Comparison of ENCODE assay signal across 1 cellular context in genomic region chr6:17962436-17963031, GRCh38.
A peak's percentile ranks its signal among the peaks of the same experiment; 100 is the strongest.
TF ChIP-seq lines count a peak whose summit lies in the region.

No MANE protein-coding gene starts in this region.

TF ChIP-seq in K562, 482 proteins besides CTCF, POLR2A, EP300 and RAD21 (continued from another document and continues in another):
- TF ChIP-seq MYBL2 (IDR thresholded peaks at IDR 0.05; ENCODE audit: low read depth) = no peak; the same call in 1 of the 2 replicates
- no peak for TF ChIP-seq MYBL2 (CRISPR knock-in tag; IDR thresholded peaks at IDR 0.05; ENCODE audit: borderline replicate concordance)
- TF ChIP-seq MBD1 (CRISPR knock-in tag; IDR thresholded peaks at IDR 0.05) = no peak
- TF ChIP-seq ZFP1 (CRISPR knock-in tag; IDR thresholded peaks at IDR 0.05) = no peak
- TF ChIP-seq USF1 (CRISPR knock-in tag; IDR thresholded peaks at IDR 0.05) = peak; percentile 62; the same call in 1 of the 2 replicates
- no peak for TF ChIP-seq HOXB6 (CRISPR knock-in tag; IDR thresholded peaks at IDR 0.05; ENCODE audit: borderline replicate concordance)
- peak; percentile 75 for TF ChIP-seq BHLHE40 (IDR thresholded peaks at IDR 0.05; ENCODE audit: low read length)
- TF ChIP-seq NCOA4 (IDR thresholded peaks at IDR 0.05; ENCODE audit: partially characterized antibody) = no peak
- peak; percentile 90 for TF ChIP-seq MXI1 (IDR thresholded peaks at IDR 0.05; ENCODE audit: low read depth, low read length)
- TF ChIP-seq CHD2 (IDR thresholded peaks at IDR 0.05; ENCODE audit: low read depth, low read length) = no peak; the same call in 1 of the 2 replicates
- TF ChIP-seq, protein P1, sequence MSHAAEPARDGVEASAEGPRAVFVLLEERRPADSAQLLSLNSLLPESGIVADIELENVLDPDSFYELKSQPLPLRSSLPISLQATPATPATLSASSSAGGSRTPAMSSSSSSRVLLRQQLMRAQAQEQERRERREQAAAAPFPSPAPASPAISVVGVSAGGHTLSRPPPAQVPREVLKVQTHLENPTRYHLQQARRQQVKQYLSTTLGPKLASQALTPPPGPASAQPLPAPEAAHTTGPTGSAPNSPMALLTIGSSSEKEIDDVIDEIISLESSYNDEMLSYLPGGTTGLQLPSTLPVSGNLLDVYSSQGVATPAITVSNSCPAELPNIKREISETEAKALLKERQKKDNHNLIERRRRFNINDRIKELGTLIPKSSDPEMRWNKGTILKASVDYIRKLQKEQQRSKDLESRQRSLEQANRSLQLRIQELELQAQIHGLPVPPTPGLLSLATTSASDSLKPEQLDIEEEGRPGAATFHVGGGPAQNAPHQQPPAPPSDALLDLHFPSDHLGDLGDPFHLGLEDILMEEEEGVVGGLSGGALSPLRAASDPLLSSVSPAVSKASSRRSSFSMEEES (CRISPR knock-in tag; IDR thresholded peaks at IDR 0.05) = no peak
- TF ChIP-seq HNRNPLL (IDR thresholded peaks at IDR 0.05; ENCODE audit: low read depth, low read length, poor library complexity, severe bottlenecking) = no peak
- peak; percentile 97 for TF ChIP-seq ZNF589 (CRISPR knock-in tag; IDR thresholded peaks at IDR 0.05; ENCODE audit: low read depth)
- TF ChIP-seq ZNF263 (CRISPR knock-in tag; IDR thresholded peaks at IDR 0.05; ENCODE audit: borderline replicate concordance) = peak; percentile 34; the same call in 1 of the 2 replicates
- TF ChIP-seq HMBOX1 (IDR thresholded peaks at IDR 0.05) = peak; percentile 78
- TF ChIP-seq, protein P2, sequence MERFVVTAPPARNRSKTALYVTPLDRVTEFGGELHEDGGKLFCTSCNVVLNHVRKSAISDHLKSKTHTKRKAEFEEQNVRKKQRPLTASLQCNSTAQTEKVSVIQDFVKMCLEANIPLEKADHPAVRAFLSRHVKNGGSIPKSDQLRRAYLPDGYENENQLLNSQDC (CRISPR knock-in tag; IDR thresholded peaks at IDR 0.05) = no peak
- TF ChIP-seq, protein P3, sequence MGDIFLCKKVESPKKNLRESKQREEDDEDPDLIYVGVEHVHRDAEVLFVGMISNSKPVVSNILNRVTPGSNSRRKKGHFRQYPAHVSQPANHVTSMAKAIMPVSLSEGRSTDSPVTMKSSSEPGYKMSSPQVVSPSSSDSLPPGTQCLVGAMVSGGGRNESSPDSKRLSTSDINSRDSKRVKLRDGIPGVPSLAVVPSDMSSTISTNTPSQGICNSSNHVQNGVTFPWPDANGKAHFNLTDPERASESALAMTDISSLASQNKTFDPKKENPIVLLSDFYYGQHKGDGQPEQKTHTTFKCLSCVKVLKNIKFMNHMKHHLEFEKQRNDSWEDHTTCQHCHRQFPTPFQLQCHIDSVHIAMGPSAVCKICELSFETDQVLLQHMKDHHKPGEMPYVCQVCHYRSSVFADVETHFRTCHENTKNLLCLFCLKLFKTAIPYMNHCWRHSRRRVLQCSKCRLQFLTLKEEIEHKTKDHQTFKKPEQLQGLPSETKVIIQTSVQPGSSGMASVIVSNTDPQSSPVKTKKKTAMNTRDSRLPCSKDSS (IDR thresholded peaks at IDR 0.05; ENCODE audit: low read depth, partially characterized antibody) = no peak
- TF ChIP-seq ZFX (CRISPR knock-in tag; IDR thresholded peaks at IDR 0.05) = no peak
- peak; percentile 94 for TF ChIP-seq SOX6 (IDR thresholded peaks at IDR 0.05)
- no peak for TF ChIP-seq CREBBP (IDR thresholded peaks at IDR 0.05; ENCODE audit: low read depth, low read length)
- TF ChIP-seq CREB1 (IDR thresholded peaks at IDR 0.05) = peak; percentile 76
- peak; percentile 63; the same call in 1 of the 2 replicates for TF ChIP-seq CREB1 (CRISPR knock-in tag; IDR thresholded peaks at IDR 0.05)
- TF ChIP-seq DNMT1 (IDR thresholded peaks at IDR 0.05) = no peak
- no peak for TF ChIP-seq DLX4 (CRISPR knock-in tag; IDR thresholded peaks at IDR 0.05)
- no peak for TF ChIP-seq PCBP2 (IDR thresholded peaks at IDR 0.05; ENCODE audit: low read depth, low read length, poor library complexity, severe bottlenecking)
- TF ChIP-seq ZNF586 (CRISPR knock-in tag; conservative IDR thresholded peaks at IDR 0.05) = no peak
- TF ChIP-seq BRF1 (IDR thresholded peaks at IDR 0.05; ENCODE audit: borderline replicate concordance, extremely low read depth, insufficient read length) = no peak
- no peak for TF ChIP-seq FOXJ3 (CRISPR knock-in tag; IDR thresholded peaks at IDR 0.05)
- TF ChIP-seq ZKSCAN8 (CRISPR knock-in tag; IDR thresholded peaks at IDR 0.05) = peak; percentile 86
- peak; percentile 98 for TF ChIP-seq DPF2 (IDR thresholded peaks at IDR 0.05)
- TF ChIP-seq YY1 (IDR thresholded peaks at IDR 0.05; ENCODE audit: borderline replicate concordance in 1 of 3, control insufficient read depth in 1 of 3, extremely low read depth in 1 of 3, insufficient read depth in 3 of 3, insufficient read length in 1 of 3, insufficient replicate concordance in 2 of 3, low read depth in 1 of 3, low read length in 2 of 3) = peak in 1 of 3 experiments; percentile 34
- peak; percentile 92 for TF ChIP-seq NFIC (IDR thresholded peaks at IDR 0.05)
- 0 out of 2 replicates have a peak, but pooled peaks have one; percentile 43 for TF ChIP-seq STAT6 (CRISPR knock-in tag; IDR thresholded peaks at IDR 0.05)
- TF ChIP-seq FOXP1 (CRISPR knock-in tag; IDR thresholded peaks at IDR 0.05) = peak; percentile 93
- peak; percentile 77 for TF ChIP-seq EGR1 (conservative IDR thresholded peaks at IDR 0.05)
- TF ChIP-seq MAFF (IDR thresholded peaks at IDR 0.05; ENCODE audit: low read length) = no peak
- TF ChIP-seq, protein P4, sequence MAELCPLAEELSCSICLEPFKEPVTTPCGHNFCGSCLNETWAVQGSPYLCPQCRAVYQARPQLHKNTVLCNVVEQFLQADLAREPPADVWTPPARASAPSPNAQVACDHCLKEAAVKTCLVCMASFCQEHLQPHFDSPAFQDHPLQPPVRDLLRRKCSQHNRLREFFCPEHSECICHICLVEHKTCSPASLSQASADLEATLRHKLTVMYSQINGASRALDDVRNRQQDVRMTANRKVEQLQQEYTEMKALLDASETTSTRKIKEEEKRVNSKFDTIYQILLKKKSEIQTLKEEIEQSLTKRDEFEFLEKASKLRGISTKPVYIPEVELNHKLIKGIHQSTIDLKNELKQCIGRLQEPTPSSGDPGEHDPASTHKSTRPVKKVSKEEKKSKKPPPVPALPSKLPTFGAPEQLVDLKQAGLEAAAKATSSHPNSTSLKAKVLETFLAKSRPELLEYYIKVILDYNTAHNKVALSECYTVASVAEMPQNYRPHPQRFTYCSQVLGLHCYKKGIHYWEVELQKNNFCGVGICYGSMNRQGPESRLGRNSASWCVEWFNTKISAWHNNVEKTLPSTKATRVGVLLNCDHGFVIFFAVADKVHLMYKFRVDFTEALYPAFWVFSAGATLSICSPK (IDR thresholded peaks at IDR 0.05; ENCODE audit: borderline replicate concordance) = no peak
- peak; percentile 96 for TF ChIP-seq ETV5 (CRISPR knock-in tag; IDR thresholded peaks at IDR 0.05; ENCODE audit: low read depth)
- no peak for TF ChIP-seq IFI16 (CRISPR knock-in tag; IDR thresholded peaks at IDR 0.05)
- TF ChIP-seq ZFP30 (CRISPR knock-in tag; IDR thresholded peaks at IDR 0.05; ENCODE audit: borderline replicate concordance) = no peak
- TF ChIP-seq CAMTA2 (CRISPR knock-in tag; conservative IDR thresholded peaks at IDR 0.05) = no peak
- TF ChIP-seq ZNF239 (CRISPR knock-in tag; IDR thresholded peaks at IDR 0.05) = peak; percentile 41
- TF ChIP-seq ARID4B (CRISPR knock-in tag; IDR thresholded peaks at IDR 0.05) = peak; percentile 99
- TF ChIP-seq CSDE1 (IDR thresholded peaks at IDR 0.05) = no peak
- peak; percentile 89 for TF ChIP-seq GATA2 (CRISPR knock-in tag; IDR thresholded peaks at IDR 0.05)
- peak; percentile 53 for TF ChIP-seq BCOR (IDR thresholded peaks at IDR 0.05)
- TF ChIP-seq, protein P5, sequence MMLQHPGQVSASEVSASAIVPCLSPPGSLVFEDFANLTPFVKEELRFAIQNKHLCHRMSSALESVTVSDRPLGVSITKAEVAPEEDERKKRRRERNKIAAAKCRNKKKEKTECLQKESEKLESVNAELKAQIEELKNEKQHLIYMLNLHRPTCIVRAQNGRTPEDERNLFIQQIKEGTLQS (IDR thresholded peaks at IDR 0.05) = peak; percentile 52; the same call in 1 of the 2 replicates
- TF ChIP-seq, protein P5 (CRISPR knock-in tag; conservative IDR thresholded peaks at IDR 0.05) = 0 out of 2 replicates have a peak, but pooled peaks have one; percentile 37
- TF ChIP-seq NR4A1 (CRISPR knock-in tag; IDR thresholded peaks at IDR 0.05) = no peak
- TF ChIP-seq NR4A1 (tag; IDR thresholded peaks at IDR 0.05) = peak; percentile 69; the same call in 1 of the 2 replicates
- no peak for TF ChIP-seq ILF3 (IDR thresholded peaks at IDR 0.05; ENCODE audit: borderline replicate concordance)
- no peak for TF ChIP-seq NELFE (IDR thresholded peaks at IDR 0.05; ENCODE audit: insufficient read depth, insufficient read length)
- no peak for TF ChIP-seq POU5F1 (IDR thresholded peaks at IDR 0.05; ENCODE audit: borderline replicate concordance, low read depth, low read length, partially characterized antibody)
